ENCODE assay signal across 8 cellular contexts in genomic region chr17:6640536-6641373, GRCh38. TPM values are rescaled to one million over a fixed set of nuclear protein-coding genes. Genes with fewer than 3 reads are reported as not detected.
DNase-seq lines count a peak whose midpoint lies in the region; TF ChIP-seq lines count a peak whose summit lies in the region.

KIAA0753 (minus strand) TSS chr17:6640711; CDS start chr17:6635103, 5,608 bp downstream.
TXNDC17 (plus strand) TSS chr17:6641060; CDS start chr17:6641083, 23 bp downstream.

- DNase-seq in H7: peak; percentile 92
- DNase-seq in MM.1S: peak; percentile 92
- peak; percentile 80 for DNase-seq in SIG-M5 treated with dmso at 0.1 percent for 504 hours (lab: John Stamatoyannopoulos, UW; ENCODE audit: unreplicated experiment)
- peak; percentile 85 for DNase-seq in activated gamma-delta T cell (lab: John Stamatoyannopoulos, UW)
- peak; percentile 92 to 97 for DNase-seq in foreskin fibroblast
- peak; percentile 74 for DNase-seq in stromal cell of bone marrow (ENCODE audit: low read depth)

- H4K20me1 ChIP-seq in MM.1S (ENCODE audit: insufficient read depth, low read length): no peaks in the 10 kb centered on the region

- H3K27me3 ChIP-seq in H7 (ENCODE audit: control insufficient read depth, insufficient read depth, low read length) (no peaks in the 10 kb centered on the region), MM.1S (replicated peaks; ENCODE audit: insufficient read depth, low read length) (no peaks in the 10 kb centered on the region), neuron (ENCODE audit: insufficient read depth, low read length) (no peaks in the 10 kb centered on the region)

- H3K9me2 ChIP-seq in MM.1S (replicated peaks; ENCODE audit: insufficient read depth, low read length): no peaks in the 10 kb centered on the region

- H3K9ac ChIP-seq in ES-I3 (ENCODE audit: low read depth, low read length) (peak within 1 kb of the TSS; percentile 88), MM.1S (ENCODE audit: low read length) (peak within 1 kb of the TSS; percentile 93)

- H3K4me3 ChIP-seq in H7 (ENCODE audit: insufficient read depth, low read depth, low read length): peak within 1 kb of the TSS; percentile 68
- peak within 1 kb of the TSS; percentile 75 for H3K4me3 ChIP-seq in MM.1S (ENCODE audit: low read length)
- peak within 1 kb of the TSS; percentile 74 to 96 for H3K4me3 ChIP-seq in foreskin fibroblast (ENCODE audit: low read depth in 1 of 2, low read length in 2 of 2)
- H3K4me3 ChIP-seq in neuron (ENCODE audit: low read length): peak within 1 kb of the TSS; percentile 64

- TF ChIP-seq CTCF in MM.1S (IDR thresholded peaks at IDR 0.05; ENCODE audit: low read length) (no peak), foreskin fibroblast (IDR thresholded peaks at IDR 0.05; ENCODE audit: low read depth, low read length) (no peak)

- H3K4me2 ChIP-seq in MM.1S (ENCODE audit: low read depth, low read length): peak within 1 kb of the TSS; percentile 70

- H3K4me1 ChIP-seq in ES-I3 (ENCODE audit: insufficient read depth, low read length) (peaks cover 4% of the 10 kb centered on the region; the same call in 1 of the 2 replicates), MM.1S (ENCODE audit: low read length) (peaks cover 13% of the 10 kb centered on the region; the same call in 1 of the 2 replicates), neuron (ENCODE audit: insufficient read depth, low read length) (peaks cover 28% of the 10 kb centered on the region)

- H3K79me2 ChIP-seq in MM.1S (ENCODE audit: low read length): peaks cover 50% of the 10 kb centered on the region

- H3K36me3 ChIP-seq in ES-I3 (ENCODE audit: insufficient read depth, low read length): no peaks in the 10 kb centered on the region; the same call in 1 of the 2 replicates
- peaks cover 4% of the 10 kb centered on the region for H3K36me3 ChIP-seq in H7 (replicated peaks; ENCODE audit: control insufficient read depth, insufficient read depth, low read length)
- H3K36me3 ChIP-seq in MM.1S (replicated peaks; ENCODE audit: insufficient read depth, low read length): no peaks in the 10 kb centered on the region
- H3K36me3 ChIP-seq in neuron (ENCODE audit: insufficient read depth, low read length): peaks cover 29% of the 10 kb centered on the region

- no peaks in the 10 kb centered on the region for H3K9me3 ChIP-seq in ES-I3 (ENCODE audit: control insufficient read depth, insufficient read depth, low read length)
- no peaks in the 10 kb centered on the region for H3K9me3 ChIP-seq in MM.1S (replicated peaks; ENCODE audit: insufficient read depth, low read length)
- no peaks in the 10 kb centered on the region for H3K9me3 ChIP-seq in neuron (ENCODE audit: low read length)

- H2AFZ ChIP-seq in MM.1S (ENCODE audit: low read length) (peak within 1 kb of the TSS; percentile 95), neuron (ENCODE audit: low read depth, low read length) (peak within 1 kb of the TSS; percentile 60)

- H3F3A ChIP-seq in MM.1S (ENCODE audit: insufficient read depth, low read length): peaks cover 5% of the 10 kb centered on the region

- H3K27ac ChIP-seq in MM.1S (ENCODE audit: low read length): peak within 1 kb of the TSS; percentile 91

RNA-seq across cellular contexts. Expression of gene KIAA0753, which starts in this region (rescaled TPM):
- 13.1 and 13.9 TPM in 2 replicates for total RNA-seq in H7 (2014; rRNA removed; shearing (Covaris generic))

RNA-seq across cellular contexts. Expression of gene TXNDC17, which starts in this region (rescaled TPM):
- 129 and 172 TPM in 2 replicates for total RNA-seq in H7 (2014; rRNA removed; shearing (Covaris generic))

Comparison
In these comparisons a context has a peak if more than half of its experiments do, and no peak if none do; other contexts are left out.
1. Peak in every context shown above with its lines: DNase-seq, H3K4me3 ChIP-seq and H3K27ac ChIP-seq.